ENCODE assay signal across 12 cellular contexts in genomic region chr6:133892444-133893323, GRCh38. TPM values are rescaled to one million over a fixed set of nuclear protein-coding genes. Genes with fewer than 3 reads are reported as not detected.
DNase-seq lines count a peak whose midpoint lies in the region; ATAC-seq, FAIRE-seq and TF ChIP-seq lines count a peak whose summit lies in the region.
"Had no signal": no experiment of that assay in that cellular context is flagged by ENCODE, and none has a peak within 500 bp of the region (broad histone marks: within the 10 kb centered on the region; RNA-seq: fewer than 3 reads in every experiment).

No MANE protein-coding gene starts in this region.

- H3K4me3 Mint-ChIP-seq in activated naive CD4-positive, alpha-beta T cell treated with anti-CD3 and anti-CD28 coated beads, Interleukin-2, amount 50 U/mL, for 24 hours = peak overlapping the region; percentile 49
- peak overlapping the region; percentile 23 for H3K4me3 Mint-ChIP-seq in activated T-helper 17 cell treated with anti-CD3 and anti-CD28 coated beads, Interleukin-2, amount 50 U/mL, for 72 hours
- peak overlapping the region; percentile 36 to 59 for H3K4me3 Mint-ChIP-seq in stimulated activated naive B cell treated with anti-CD40 and anti-IgM and Interleukin-4, amounts not matched to agents 10 μg/mL and 1 μg/mL and 100 μg/mL, for 72 hours

- ATAC-seq in activated T-helper 17 cell treated with anti-CD3 and anti-CD28 coated beads, Interleukin-2, amount 50 U/mL, for 72 hours (replicated peaks) = no peak
- no peak for ATAC-seq in stimulated activated naive B cell treated with anti-CD40 and anti-IgM and Interleukin-4, amounts not matched to agents 10 μg/mL and 1 μg/mL and 100 μg/mL, for 72 hours (replicated peaks)

- TF ChIP-seq CTCF in kidney (IDR thresholded peaks at IDR 0.05; ENCODE audit: borderline replicate concordance, extremely low read depth, insufficient read depth) = no peak

- H3K9ac ChIP-seq in kidney (ENCODE audit: low read length in 2 of 2) = peak overlapping the region in 1 of 2 donors; percentile 38
- H3K9ac ChIP-seq: BLaER1 had no signal

- H3K27ac ChIP-seq in kidney (ENCODE audit: low read depth in 2 of 2, low read length in 2 of 2) = peak overlapping the region; percentile 5 to 33
- H3K27ac ChIP-seq: BLaER1 had no signal

- H3K9me3 ChIP-seq in kidney (ENCODE audit: control insufficient read depth in 1 of 2, low read length in 2 of 2) = no peaks in the 10 kb centered on the region

- H3K36me3 Mint-ChIP-seq in activated naive CD4-positive, alpha-beta T cell treated with anti-CD3 and anti-CD28 coated beads, Interleukin-2, amount 50 U/mL, for 24 hours = no peaks in the 10 kb centered on the region
- H3K36me3 Mint-ChIP-seq in activated T-helper 17 cell treated with anti-CD3 and anti-CD28 coated beads, Interleukin-2, amount 50 U/mL, for 72 hours (ENCODE audit: low read depth) = peaks cover 9% of the 10 kb centered on the region
- H3K36me3 Mint-ChIP-seq in stimulated activated naive B cell treated with anti-CD40 and anti-IgM and Interleukin-4, amounts not matched to agents 10 μg/mL and 1 μg/mL and 100 μg/mL, for 72 hours = no peaks in the 10 kb centered on the region

- intact Hi-C loops in kidney (cut with DNase I) = no loop called here

- no peak for DNase-seq in activated naive CD4-positive, alpha-beta T cell (lab: John Stamatoyannopoulos, UW)
- DNase-seq in kidney = no peak
- DNase-seq in stimulated activated naive B cell treated with anti-CD40 and anti-IgM and Interleukin-4, amounts not matched to agents 10 μg/mL and 1 μg/mL and 100 μg/mL, for 72 hours = no peak
- DNase-seq in mucosa of gallbladder (ENCODE audit: low spot score) = no peak
- DNase-seq in NCI-H2029 (lab: John Stamatoyannopoulos, UW) = no peak
- no peak for DNase-seq in kidney tubule cell (ENCODE audit: low spot score)
- DNase-seq: activated CD4-positive, CD25-positive, alpha-beta regulatory T cell treated with anti-CD3 and anti-CD28 coated beads, Interleukin-2, amount 50 U/mL, for 72 hours; NCI-H187 had no signal

- peak overlapping the region in 1 of 2 donors; percentile 53 for H3K4me3 ChIP-seq in kidney (ENCODE audit: low read length in 2 of 2)
- H3K4me3 ChIP-seq: BLaER1 had no signal

- H3K4me1 Mint-ChIP-seq in activated naive CD4-positive, alpha-beta T cell treated with anti-CD3 and anti-CD28 coated beads, Interleukin-2, amount 50 U/mL, for 24 hours = peaks cover 54% of the 10 kb centered on the region
- H3K4me1 Mint-ChIP-seq in activated T-helper 17 cell treated with anti-CD3 and anti-CD28 coated beads, Interleukin-2, amount 50 U/mL, for 72 hours = peaks cover 17% of the 10 kb centered on the region
- H3K4me1 Mint-ChIP-seq in stimulated activated naive B cell treated with anti-CD40 and anti-IgM and Interleukin-4, amounts not matched to agents 10 μg/mL and 1 μg/mL and 100 μg/mL, for 72 hours = peaks cover 22 to 63% of the 10 kb centered on the region in 2 donors

- peaks cover 0 to 3% of the 10 kb centered on the region in 2 donors for H3K4me1 ChIP-seq in kidney (ENCODE audit: control insufficient read depth in 1 of 2, insufficient read depth in 1 of 2, low read depth in 1 of 2, low read length in 2 of 2)
- H3K4me1 ChIP-seq: BLaER1 had no signal

- H3K27ac Mint-ChIP-seq in activated naive CD4-positive, alpha-beta T cell treated with anti-CD3 and anti-CD28 coated beads, Interleukin-2, amount 50 U/mL, for 24 hours = no peak overlapping the region
- H3K27ac Mint-ChIP-seq in activated T-helper 17 cell treated with anti-CD3 and anti-CD28 coated beads, Interleukin-2, amount 50 U/mL, for 72 hours = no peak overlapping the region
- H3K27ac Mint-ChIP-seq in stimulated activated naive B cell treated with anti-CD40 and anti-IgM and Interleukin-4, amounts not matched to agents 10 μg/mL and 1 μg/mL and 100 μg/mL, for 72 hours = peak overlapping the region; percentile 37

- H3K36me3 ChIP-seq in kidney (ENCODE audit: control insufficient read depth in 1 of 2, insufficient read depth in 2 of 2, low read length in 2 of 2) = no peaks in the 10 kb centered on the region
- H3K36me3 ChIP-seq: BLaER1 had no signal

- peaks cover 73% of the 10 kb centered on the region for H3K27me3 Mint-ChIP-seq in activated naive CD4-positive, alpha-beta T cell treated with anti-CD3 and anti-CD28 coated beads, Interleukin-2, amount 50 U/mL, for 24 hours
- H3K27me3 Mint-ChIP-seq in activated T-helper 17 cell treated with anti-CD3 and anti-CD28 coated beads, Interleukin-2, amount 50 U/mL, for 72 hours = peaks cover 78% of the 10 kb centered on the region
- H3K27me3 Mint-ChIP-seq in stimulated activated naive B cell treated with anti-CD40 and anti-IgM and Interleukin-4, amounts not matched to agents 10 μg/mL and 1 μg/mL and 100 μg/mL, for 72 hours = peaks cover 74 to 89% of the 10 kb centered on the region in 2 donors

- no peak for FAIRE-seq in kidney (lab: Jason Lieb, UNC)

- no peaks in the 10 kb centered on the region for H3K9me3 Mint-ChIP-seq in activated naive CD4-positive, alpha-beta T cell treated with anti-CD3 and anti-CD28 coated beads, Interleukin-2, amount 50 U/mL, for 24 hours
- peaks cover 4% of the 10 kb centered on the region for H3K9me3 Mint-ChIP-seq in activated T-helper 17 cell treated with anti-CD3 and anti-CD28 coated beads, Interleukin-2, amount 50 U/mL, for 72 hours
- H3K9me3 Mint-ChIP-seq in stimulated activated naive B cell treated with anti-CD40 and anti-IgM and Interleukin-4, amounts not matched to agents 10 μg/mL and 1 μg/mL and 100 μg/mL, for 72 hours = peaks cover 0 to 4% of the 10 kb centered on the region in 2 donors

RNA-seq across cellular contexts. Expression of gene TCF21, which starts 3.8 kb away (rescaled TPM):
- not detected for total RNA-seq in activated T-helper 17 cell treated with anti-CD3 and anti-CD28 coated beads, Interleukin-2, amount 50 U/mL, for 72 hours
- total RNA-seq in kidney = 6.3 TPM
- 28.8 TPM for polyA plus RNA-seq in kidney (ENCODE audit: insufficient read depth, low read depth, low replicate concordance)
- 10.9 TPM for total RNA-seq in mucosa of gallbladder
- total RNA-seq: lung microvascular endothelial cell had no signal
